ENCODE assay signal across 8 cellular contexts in genomic region chr1:232630047-232630893, GRCh38. TPM values are rescaled to one million over a fixed set of nuclear protein-coding genes. Genes with fewer than 3 reads are reported as not detected.
A peak's percentile ranks its signal among the peaks of the same experiment; 100 is the strongest.
DNase-seq lines count a peak whose midpoint lies in the region; ATAC-seq and TF ChIP-seq lines count a peak whose summit lies in the region.

A gene with protein sequence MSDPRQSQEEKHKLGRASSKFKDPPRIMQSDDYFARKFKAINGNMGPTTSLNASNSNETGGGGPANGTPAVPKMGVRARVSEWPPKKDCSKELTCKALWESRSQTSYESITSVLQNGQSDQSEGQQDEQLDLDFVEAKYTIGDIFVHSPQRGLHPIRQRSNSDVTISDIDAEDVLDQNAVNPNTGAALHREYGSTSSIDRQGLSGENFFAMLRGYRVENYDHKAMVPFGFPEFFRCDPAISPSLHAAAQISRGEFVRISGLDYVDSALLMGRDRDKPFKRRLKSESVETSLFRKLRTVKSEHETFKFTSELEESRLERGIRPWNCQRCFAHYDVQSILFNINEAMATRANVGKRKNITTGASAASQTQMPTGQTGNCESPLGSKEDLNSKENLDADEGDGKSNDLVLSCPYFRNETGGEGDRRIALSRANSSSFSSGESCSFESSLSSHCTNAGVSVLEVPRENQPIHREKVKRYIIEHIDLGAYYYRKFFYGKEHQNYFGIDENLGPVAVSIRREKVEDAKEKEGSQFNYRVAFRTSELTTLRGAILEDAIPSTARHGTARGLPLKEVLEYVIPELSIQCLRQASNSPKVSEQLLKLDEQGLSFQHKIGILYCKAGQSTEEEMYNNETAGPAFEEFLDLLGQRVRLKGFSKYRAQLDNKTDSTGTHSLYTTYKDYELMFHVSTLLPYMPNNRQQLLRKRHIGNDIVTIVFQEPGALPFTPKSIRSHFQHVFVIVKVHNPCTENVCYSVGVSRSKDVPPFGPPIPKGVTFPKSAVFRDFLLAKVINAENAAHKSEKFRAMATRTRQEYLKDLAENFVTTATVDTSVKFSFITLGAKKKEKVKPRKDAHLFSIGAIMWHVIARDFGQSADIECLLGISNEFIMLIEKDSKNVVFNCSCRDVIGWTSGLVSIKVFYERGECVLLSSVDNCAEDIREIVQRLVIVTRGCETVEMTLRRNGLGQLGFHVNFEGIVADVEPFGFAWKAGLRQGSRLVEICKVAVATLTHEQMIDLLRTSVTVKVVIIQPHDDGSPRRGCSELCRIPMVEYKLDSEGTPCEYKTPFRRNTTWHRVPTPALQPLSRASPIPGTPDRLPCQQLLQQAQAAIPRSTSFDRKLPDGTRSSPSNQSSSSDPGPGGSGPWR (N-terminal part only) (minus strand): TSS chr1:232630133. CDS start chr1:232515339, 114,794 bp downstream.

- no peaks in the 10 kb centered on the region for H3K27me3 ChIP-seq in AG04450 (ENCODE audit: control insufficient read depth, insufficient read depth, low read length)

- POLR2A ChIA-PET in AG04450 (lab: Yijun Ruan, JAX): interaction anchor here (0.6 to 1.1 kb wide), 4 partner anchors 16 to 542 kb away, joined by 3 to 5 read pairs (median 4); no protein-coding TSS in a partner anchor

- CTCF ChIA-PET in AG04450 (lab: Charles Lee): interaction anchor here (0.6 to 2.2 kb wide), 5 partner anchors 10 to 874 kb away, joined by 3 to 12 read pairs (median 3); no protein-coding TSS in a partner anchor

- peaks cover 3% of the 10 kb centered on the region; the same call in 1 of the 2 replicates for H3K9me3 ChIP-seq in AG04450 (ENCODE audit: control insufficient read depth, insufficient read depth, low read length)

- H3K4me3 ChIP-seq in AG04450 (ENCODE audit: low read depth, low read length) (peak within 1 kb of the TSS; percentile 81), coronary artery (peak within 1 kb of the TSS; percentile 95)

- peak; percentile 72 for TF ChIP-seq CTCF in AG04450 (IDR thresholded peaks at IDR 0.05; ENCODE audit: low read depth, low read length)
- no peak for TF ChIP-seq CTCF in coronary artery (IDR thresholded peaks at IDR 0.05)

- ATAC-seq in GM18909 (IDR thresholded peaks at IDR 0.05; ENCODE audit: poor library complexity, unreplicated experiment) (peak; percentile 97), HG03196 (IDR thresholded peaks at IDR 0.05; ENCODE audit: unreplicated experiment) (peak; percentile 98)

- peak; percentile 73 for DNase-seq in AG04450 (ENCODE audit: low read depth, low spot score)
- peak; percentile 65 for DNase-seq in NCI-H226
- peak; percentile 84 to 85 for DNase-seq in activated CD4-positive, alpha-beta T cell treated with anti-CD3 and anti-CD28 coated beads for 4 hours
- DNase-seq in coronary artery (ENCODE audit: low spot score): peak; percentile 92
- DNase-seq in left kidney (ENCODE audit: low read depth, low spot score): peak; percentile 97
- peak; percentile 78 to 93 for DNase-seq in stimulated activated CD4-positive, alpha-beta T cell treated with anti-CD3 and anti-CD28 coated beads, Interleukin-1b, Interleukin-23, amount 100 ng/mL, for 4 hours (ENCODE audit: low read depth in 2 of 2)

- H3K27ac ChIP-seq in AG04450 (ENCODE audit: low read depth, low read length) (peak within 1 kb of the TSS; percentile 71), coronary artery (peak within 1 kb of the TSS; percentile 92 to 97)

RNA-seq across cellular contexts. Expression of the gene that starts here (rescaled TPM):
- 63.5 and 65.0 TPM in 2 replicates for polyA plus RNA-seq in AG04450 (2011; rRNA removed)
- polyA minus RNA-seq in AG04450 (2011; rRNA and poly(A)+ RNA removed): 148 and 151 TPM in 2 replicates

Comparison
In these comparisons a context has a peak if more than half of its experiments do, and no peak if none do; other contexts are left out.
1. Peak in every context shown above with its lines: DNase-seq, ATAC-seq, H3K4me3 ChIP-seq and H3K27ac ChIP-seq.